9 cellular contexts compared by ENCODE assay signal in genomic region chr5:82396871-82397514, GRCh38.
A peak's percentile ranks its signal among the peaks of the same experiment; 100 is the strongest.
DNase-seq lines count a peak whose midpoint lies in the region; ATAC-seq and TF ChIP-seq lines count a peak whose summit lies in the region.
"Had no signal": no experiment of that assay in that cellular context is flagged by ENCODE, and none has a peak within 500 bp of the region (broad histone marks: within the 10 kb centered on the region; RNA-seq: fewer than 3 reads in every experiment).

No MANE protein-coding gene starts in this region.

- no peaks in the 10 kb centered on the region for H3K27me3 ChIP-seq in PC-9 (ENCODE audit: insufficient read depth, low read depth)
- H3K27me3 ChIP-seq in CD8-positive, alpha-beta memory T cell (ENCODE audit: insufficient read depth, low read length, poor library complexity, severe bottlenecking), result no peaks in the 10 kb centered on the region
- H3K27me3 ChIP-seq: suprapubic skin had no signal

- no peaks in the 10 kb centered on the region for H3K36me3 ChIP-seq in PC-9 (ENCODE audit: low read depth)
- H3K36me3 ChIP-seq in CD8-positive, alpha-beta memory T cell (ENCODE audit: insufficient read depth, low read length), result no peaks in the 10 kb centered on the region
- H3K36me3 ChIP-seq: suprapubic skin had no signal

- BruUV-seq in Calu3 (replicated peaks; lab: Mats Ljungman, UMichigan) (no TSS peak), PC-9 (replicated peaks; lab: Mats Ljungman, UMichigan) (no TSS peak)

- peaks cover 4% of the 10 kb centered on the region; the same call in 1 of the 2 replicates for H3F3A ChIP-seq in PC-9 (ENCODE audit: insufficient read depth, low read depth)

- H3K79me2 ChIP-seq in PC-9 (ENCODE audit: low read depth), result no peaks in the 10 kb centered on the region

- TF ChIP-seq CTCF in Calu3 (IDR thresholded peaks at IDR 0.05; ENCODE audit: unreplicated experiment) (no peak), PC-9 (conservative IDR thresholded peaks at IDR 0.05) (no peak), fibroblast of mammary gland (conservative IDR thresholded peaks at IDR 0.05; ENCODE audit: control insufficient read depth, insufficient read depth, low read depth, low read length) (no peak)

- DNase-seq in Calu3 (peak; percentile 73), PC-9 (peak; percentile 74 to 77), fibroblast of mammary gland (ENCODE audit: low read depth) (peak; percentile 99), occipital lobe (lab: John Stamatoyannopoulos, UW) (peak; percentile 3)
- no peak for DNase-seq in CD8-positive, alpha-beta memory T cell

- H4K20me1 ChIP-seq in PC-9 (ENCODE audit: insufficient read depth), result no peaks in the 10 kb centered on the region

- no peaks in the 10 kb centered on the region for H3K9me3 ChIP-seq in PC-9 (ENCODE audit: insufficient read depth, low read depth)
- H3K9me3 ChIP-seq in CD8-positive, alpha-beta memory T cell (ENCODE audit: low read length), result no peaks in the 10 kb centered on the region
- H3K9me3 ChIP-seq: suprapubic skin had no signal

- no peaks in the 10 kb centered on the region for H3K9me3 Mint-ChIP-seq in Calu3 (ENCODE audit: low read depth, unreplicated experiment)
- no peaks in the 10 kb centered on the region for H3K9me3 Mint-ChIP-seq in CD8-positive, alpha-beta memory T cell

- H3K4me1 Mint-ChIP-seq in Calu3 (ENCODE audit: low read depth, unreplicated experiment), result peaks cover 29% of the 10 kb centered on the region
- H3K4me1 Mint-ChIP-seq in CD8-positive, alpha-beta memory T cell, result no peaks in the 10 kb centered on the region

- ATAC-seq in HG02623 (IDR thresholded peaks at IDR 0.05; ENCODE audit: unreplicated experiment) (no peak), GM18498 (IDR thresholded peaks at IDR 0.05; ENCODE audit: unreplicated experiment) (no peak), GM18858 (IDR thresholded peaks at IDR 0.05; ENCODE audit: unreplicated experiment) (no peak)

- H3K36me3 Mint-ChIP-seq in Calu3 (ENCODE audit: insufficient read depth, unreplicated experiment), result no peaks in the 10 kb centered on the region
- H3K36me3 Mint-ChIP-seq in CD8-positive, alpha-beta memory T cell, result no peaks in the 10 kb centered on the region

- H3K27me3 Mint-ChIP-seq in Calu3 (ENCODE audit: unreplicated experiment), result no peaks in the 10 kb centered on the region
- H3K27me3 Mint-ChIP-seq in CD8-positive, alpha-beta memory T cell, result no peaks in the 10 kb centered on the region

- H3K4me3 Mint-ChIP-seq in Calu3 (ENCODE audit: low read depth, unreplicated experiment), result no peak overlapping the region
- no peak overlapping the region for H3K4me3 Mint-ChIP-seq in CD8-positive, alpha-beta memory T cell

- H3K9me2 ChIP-seq in PC-9 (ENCODE audit: insufficient read depth), result no peaks in the 10 kb centered on the region

- H3K4me3 ChIP-seq in PC-9 (no peak overlapping the region), fibroblast of mammary gland (ENCODE audit: control insufficient read depth, low read depth, low read length) (no peak overlapping the region)
- H3K4me3 ChIP-seq in CD8-positive, alpha-beta memory T cell (ENCODE audit: low read length), result no peak overlapping the region
- H3K4me3 ChIP-seq: suprapubic skin had no signal

- CTCF ChIA-PET in Calu3 (lab: Charles Lee), result interaction anchor here (0.6 to 1.3 kb wide), 2 partner anchors 11 to 770 kb away, joined by 3 read pairs; no protein-coding TSS in a partner anchor
- CTCF ChIA-PET in PC-9 (lab: Charles Lee), result no interaction called here
- CTCF ChIA-PET in CD8-positive, alpha-beta memory T cell (lab: Charles Lee), result no interaction called here

- POLR2A ChIA-PET in PC-9 (lab: Charles Lee; ENCODE audit: unreplicated experiment), result no interaction called here
- POLR2A ChIA-PET in CD8-positive, alpha-beta memory T cell (lab: Charles Lee), result no interaction called here

- peak overlapping the region; percentile 59 for H3K27ac Mint-ChIP-seq in Calu3 (ENCODE audit: unreplicated experiment)
- no peak overlapping the region for H3K27ac Mint-ChIP-seq in CD8-positive, alpha-beta memory T cell

- intact Hi-C loops in Calu3 (cut with micrococcal nuclease; ENCODE audit: unreplicated experiment) (no loop called here), PC-9 (cut with micrococcal nuclease; ENCODE audit: unreplicated experiment) (no loop called here)

- H3K4me1 ChIP-seq in PC-9 (replicated peaks; ENCODE audit: insufficient read depth), result peaks cover 14% of the 10 kb centered on the region
- no peaks in the 10 kb centered on the region for H3K4me1 ChIP-seq in CD8-positive, alpha-beta memory T cell (ENCODE audit: insufficient read depth, low read length)
- H3K4me1 ChIP-seq: suprapubic skin had no signal

- peak overlapping the region; percentile 13; the same call in 1 of the 2 replicates for H3K4me2 ChIP-seq in PC-9

- H3K27ac ChIP-seq in PC-9, result no peak overlapping the region
- no peak overlapping the region for H3K27ac ChIP-seq in CD8-positive, alpha-beta memory T cell (ENCODE audit: low read depth, low read length)
- H3K27ac ChIP-seq: suprapubic skin had no signal

- no peak overlapping the region for H2AFZ ChIP-seq in PC-9

Comparison
In these comparisons a context has a peak if more than half of its experiments do, and no peak if none do; other contexts are left out.
1. DNase-seq: peak in Calu3 (single experiment), PC-9 (2 of 2), fibroblast of mammary gland (single experiment) and occipital lobe (single experiment); none in CD8-positive, alpha-beta memory T cell (0 of 5).